ENCODE assay signal across 1 cellular context in the genomic region with DNA sequence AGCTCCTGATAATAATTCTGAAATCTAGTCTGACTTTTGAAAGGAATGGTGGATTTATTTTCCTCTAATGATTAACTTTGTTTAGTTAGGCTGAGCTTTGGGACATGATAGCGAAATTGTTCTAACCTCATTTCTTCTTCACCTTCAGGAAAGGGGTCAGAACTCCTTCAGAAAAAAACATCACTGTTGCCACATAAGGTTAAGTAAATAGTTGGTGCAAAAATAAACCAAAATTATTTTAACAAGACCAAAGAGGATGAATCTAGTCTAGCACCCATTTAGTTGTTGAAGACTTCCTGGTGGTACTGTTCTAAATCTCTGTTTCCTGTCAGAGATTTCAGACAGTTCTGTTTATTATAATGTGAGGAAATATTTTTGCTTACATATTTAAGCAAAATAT.
TF ChIP-seq lines count a peak whose summit lies in the region.

No MANE protein-coding gene starts in this region.

TF ChIP-seq in HepG2, 621 proteins besides CTCF, POLR2A, EP300 and RAD21 (continued from another document):
- TF ChIP-seq, protein P1, sequence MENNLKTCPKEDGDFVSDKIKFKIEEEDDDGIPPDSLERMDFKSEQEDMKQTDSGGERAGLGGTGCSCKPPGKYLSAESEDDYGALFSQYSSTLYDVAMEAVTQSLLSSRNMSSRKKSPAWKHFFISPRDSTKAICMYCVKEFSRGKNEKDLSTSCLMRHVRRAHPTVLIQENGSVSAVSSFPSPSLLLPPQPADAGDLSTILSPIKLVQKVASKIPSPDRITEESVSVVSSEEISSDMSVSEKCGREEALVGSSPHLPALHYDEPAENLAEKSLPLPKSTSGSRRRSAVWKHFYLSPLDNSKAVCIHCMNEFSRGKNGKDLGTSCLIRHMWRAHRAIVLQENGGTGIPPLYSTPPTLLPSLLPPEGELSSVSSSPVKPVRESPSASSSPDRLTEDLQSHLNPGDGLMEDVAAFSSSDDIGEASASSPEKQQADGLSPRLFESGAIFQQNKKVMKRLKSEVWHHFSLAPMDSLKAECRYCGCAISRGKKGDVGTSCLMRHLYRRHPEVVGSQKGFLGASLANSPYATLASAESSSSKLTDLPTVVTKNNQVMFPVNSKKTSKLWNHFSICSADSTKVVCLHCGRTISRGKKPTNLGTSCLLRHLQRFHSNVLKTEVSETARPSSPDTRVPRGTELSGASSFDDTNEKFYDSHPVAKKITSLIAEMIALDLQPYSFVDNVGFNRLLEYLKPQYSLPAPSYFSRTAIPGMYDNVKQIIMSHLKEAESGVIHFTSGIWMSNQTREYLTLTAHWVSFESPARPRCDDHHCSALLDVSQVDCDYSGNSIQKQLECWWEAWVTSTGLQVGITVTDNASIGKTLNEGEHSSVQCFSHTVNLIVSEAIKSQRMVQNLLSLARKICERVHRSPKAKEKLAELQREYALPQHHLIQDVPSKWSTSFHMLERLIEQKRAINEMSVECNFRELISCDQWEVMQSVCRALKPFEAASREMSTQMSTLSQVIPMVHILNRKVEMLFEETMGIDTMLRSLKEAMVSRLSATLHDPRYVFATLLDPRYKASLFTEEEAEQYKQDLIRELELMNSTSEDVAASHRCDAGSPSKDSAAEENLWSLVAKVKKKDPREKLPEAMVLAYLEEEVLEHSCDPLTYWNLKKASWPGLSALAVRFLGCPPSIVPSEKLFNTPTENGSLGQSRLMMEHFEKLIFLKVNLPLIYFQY (CRISPR knock-in tag; IDR thresholded peaks at IDR 0.05; ENCODE audit: borderline replicate concordance) = no peak
- TF ChIP-seq, protein P2, sequence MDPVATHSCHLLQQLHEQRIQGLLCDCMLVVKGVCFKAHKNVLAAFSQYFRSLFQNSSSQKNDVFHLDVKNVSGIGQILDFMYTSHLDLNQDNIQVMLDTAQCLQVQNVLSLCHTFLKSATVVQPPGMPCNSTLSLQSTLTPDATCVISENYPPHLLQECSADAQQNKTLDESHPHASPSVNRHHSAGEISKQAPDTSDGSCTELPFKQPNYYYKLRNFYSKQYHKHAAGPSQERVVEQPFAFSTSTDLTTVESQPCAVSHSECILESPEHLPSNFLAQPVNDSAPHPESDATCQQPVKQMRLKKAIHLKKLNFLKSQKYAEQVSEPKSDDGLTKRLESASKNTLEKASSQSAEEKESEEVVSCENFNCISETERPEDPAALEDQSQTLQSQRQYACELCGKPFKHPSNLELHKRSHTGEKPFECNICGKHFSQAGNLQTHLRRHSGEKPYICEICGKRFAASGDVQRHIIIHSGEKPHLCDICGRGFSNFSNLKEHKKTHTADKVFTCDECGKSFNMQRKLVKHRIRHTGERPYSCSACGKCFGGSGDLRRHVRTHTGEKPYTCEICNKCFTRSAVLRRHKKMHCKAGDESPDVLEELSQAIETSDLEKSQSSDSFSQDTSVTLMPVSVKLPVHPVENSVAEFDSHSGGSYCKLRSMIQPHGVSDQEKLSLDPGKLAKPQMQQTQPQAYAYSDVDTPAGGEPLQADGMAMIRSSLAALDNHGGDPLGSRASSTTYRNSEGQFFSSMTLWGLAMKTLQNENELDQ (CRISPR knock-in tag; IDR thresholded peaks at IDR 0.05; ENCODE audit: borderline replicate concordance) = no peak
- TF ChIP-seq HNF4A (CRISPR knock-in tag; IDR thresholded peaks at IDR 0.05) (peak; percentile 19; the same call in 1 of the 2 replicates), HHEX (CRISPR knock-in tag; IDR thresholded peaks at IDR 0.05) (no peak), SRSF1 (optimal IDR thresholded peaks at IDR 0.05; ENCODE audit: low read depth, low read length) (no peak), SUZ12 (IDR thresholded peaks at IDR 0.05; ENCODE audit: low read depth, low read length) (no peak), ZNF589 (CRISPR knock-in tag; conservative IDR thresholded peaks at IDR 0.05) (no peak), SOX5 (CRISPR knock-in tag; IDR thresholded peaks at IDR 0.05; ENCODE audit: borderline replicate concordance) (no peak; the same call in 1 of the 2 replicates), ZMYM2 (CRISPR knock-in tag; IDR thresholded peaks at IDR 0.05) (no peak), ZMYM4 (CRISPR knock-in tag; IDR thresholded peaks at IDR 0.05) (no peak), CREM (IDR thresholded peaks at IDR 0.05) (0 out of 2 replicates have a peak, but pooled peaks have one; percentile 23), CREM (CRISPR knock-in tag; IDR thresholded peaks at IDR 0.05) (no peak), RAD51 (IDR thresholded peaks at IDR 0.05; ENCODE audit: borderline replicate concordance) (no peak), RBM22 (optimal IDR thresholded peaks at IDR 0.05; ENCODE audit: low read length) (no peak), ZNF441 (CRISPR knock-in tag; IDR thresholded peaks at IDR 0.05; ENCODE audit: borderline replicate concordance) (no peak), ZNF891 (CRISPR knock-in tag; IDR thresholded peaks at IDR 0.05) (no peak), YEATS4 (CRISPR knock-in tag; IDR thresholded peaks at IDR 0.05; ENCODE audit: borderline replicate concordance) (no peak), ZNF496 (CRISPR knock-in tag; IDR thresholded peaks at IDR 0.05; ENCODE audit: insufficient replicate concordance) (no peak), HOXA9 (CRISPR knock-in tag; IDR thresholded peaks at IDR 0.05; ENCODE audit: borderline replicate concordance) (no peak), GPN1 (CRISPR knock-in tag; IDR thresholded peaks at IDR 0.05; ENCODE audit: borderline replicate concordance) (no peak), NR2F2 (IDR thresholded peaks at IDR 0.05; ENCODE audit: borderline replicate concordance, low read depth) (peak; percentile 61; the same call in 1 of the 2 replicates), KLF13 (CRISPR knock-in tag; IDR thresholded peaks at IDR 0.05) (no peak), NFYC (CRISPR knock-in tag; IDR thresholded peaks at IDR 0.05) (no peak)
- TF ChIP-seq, protein P3, sequence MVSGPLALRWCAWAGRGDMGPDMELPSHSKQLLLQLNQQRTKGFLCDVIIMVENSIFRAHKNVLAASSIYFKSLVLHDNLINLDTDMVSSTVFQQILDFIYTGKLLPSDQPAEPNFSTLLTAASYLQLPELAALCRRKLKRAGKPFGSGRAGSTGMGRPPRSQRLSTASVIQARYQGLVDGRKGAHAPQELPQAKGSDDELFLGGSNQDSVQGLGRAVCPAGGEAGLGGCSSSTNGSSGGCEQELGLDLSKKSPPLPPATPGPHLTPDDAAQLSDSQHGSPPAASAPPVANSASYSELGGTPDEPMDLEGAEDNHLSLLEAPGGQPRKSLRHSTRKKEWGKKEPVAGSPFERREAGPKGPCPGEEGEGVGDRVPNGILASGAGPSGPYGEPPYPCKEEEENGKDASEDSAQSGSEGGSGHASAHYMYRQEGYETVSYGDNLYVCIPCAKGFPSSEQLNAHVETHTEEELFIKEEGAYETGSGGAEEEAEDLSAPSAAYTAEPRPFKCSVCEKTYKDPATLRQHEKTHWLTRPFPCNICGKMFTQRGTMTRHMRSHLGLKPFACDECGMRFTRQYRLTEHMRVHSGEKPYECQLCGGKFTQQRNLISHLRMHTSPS (CRISPR knock-in tag; IDR thresholded peaks at IDR 0.05; ENCODE audit: low read depth) = no peak
- TF ChIP-seq, protein P4, sequence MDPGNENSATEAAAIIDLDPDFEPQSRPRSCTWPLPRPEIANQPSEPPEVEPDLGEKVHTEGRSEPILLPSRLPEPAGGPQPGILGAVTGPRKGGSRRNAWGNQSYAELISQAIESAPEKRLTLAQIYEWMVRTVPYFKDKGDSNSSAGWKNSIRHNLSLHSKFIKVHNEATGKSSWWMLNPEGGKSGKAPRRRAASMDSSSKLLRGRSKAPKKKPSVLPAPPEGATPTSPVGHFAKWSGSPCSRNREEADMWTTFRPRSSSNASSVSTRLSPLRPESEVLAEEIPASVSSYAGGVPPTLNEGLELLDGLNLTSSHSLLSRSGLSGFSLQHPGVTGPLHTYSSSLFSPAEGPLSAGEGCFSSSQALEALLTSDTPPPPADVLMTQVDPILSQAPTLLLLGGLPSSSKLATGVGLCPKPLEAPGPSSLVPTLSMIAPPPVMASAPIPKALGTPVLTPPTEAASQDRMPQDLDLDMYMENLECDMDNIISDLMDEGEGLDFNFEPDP (CRISPR knock-in tag; conservative IDR thresholded peaks at IDR 0.05) = no peak
- TF ChIP-seq, protein P5, sequence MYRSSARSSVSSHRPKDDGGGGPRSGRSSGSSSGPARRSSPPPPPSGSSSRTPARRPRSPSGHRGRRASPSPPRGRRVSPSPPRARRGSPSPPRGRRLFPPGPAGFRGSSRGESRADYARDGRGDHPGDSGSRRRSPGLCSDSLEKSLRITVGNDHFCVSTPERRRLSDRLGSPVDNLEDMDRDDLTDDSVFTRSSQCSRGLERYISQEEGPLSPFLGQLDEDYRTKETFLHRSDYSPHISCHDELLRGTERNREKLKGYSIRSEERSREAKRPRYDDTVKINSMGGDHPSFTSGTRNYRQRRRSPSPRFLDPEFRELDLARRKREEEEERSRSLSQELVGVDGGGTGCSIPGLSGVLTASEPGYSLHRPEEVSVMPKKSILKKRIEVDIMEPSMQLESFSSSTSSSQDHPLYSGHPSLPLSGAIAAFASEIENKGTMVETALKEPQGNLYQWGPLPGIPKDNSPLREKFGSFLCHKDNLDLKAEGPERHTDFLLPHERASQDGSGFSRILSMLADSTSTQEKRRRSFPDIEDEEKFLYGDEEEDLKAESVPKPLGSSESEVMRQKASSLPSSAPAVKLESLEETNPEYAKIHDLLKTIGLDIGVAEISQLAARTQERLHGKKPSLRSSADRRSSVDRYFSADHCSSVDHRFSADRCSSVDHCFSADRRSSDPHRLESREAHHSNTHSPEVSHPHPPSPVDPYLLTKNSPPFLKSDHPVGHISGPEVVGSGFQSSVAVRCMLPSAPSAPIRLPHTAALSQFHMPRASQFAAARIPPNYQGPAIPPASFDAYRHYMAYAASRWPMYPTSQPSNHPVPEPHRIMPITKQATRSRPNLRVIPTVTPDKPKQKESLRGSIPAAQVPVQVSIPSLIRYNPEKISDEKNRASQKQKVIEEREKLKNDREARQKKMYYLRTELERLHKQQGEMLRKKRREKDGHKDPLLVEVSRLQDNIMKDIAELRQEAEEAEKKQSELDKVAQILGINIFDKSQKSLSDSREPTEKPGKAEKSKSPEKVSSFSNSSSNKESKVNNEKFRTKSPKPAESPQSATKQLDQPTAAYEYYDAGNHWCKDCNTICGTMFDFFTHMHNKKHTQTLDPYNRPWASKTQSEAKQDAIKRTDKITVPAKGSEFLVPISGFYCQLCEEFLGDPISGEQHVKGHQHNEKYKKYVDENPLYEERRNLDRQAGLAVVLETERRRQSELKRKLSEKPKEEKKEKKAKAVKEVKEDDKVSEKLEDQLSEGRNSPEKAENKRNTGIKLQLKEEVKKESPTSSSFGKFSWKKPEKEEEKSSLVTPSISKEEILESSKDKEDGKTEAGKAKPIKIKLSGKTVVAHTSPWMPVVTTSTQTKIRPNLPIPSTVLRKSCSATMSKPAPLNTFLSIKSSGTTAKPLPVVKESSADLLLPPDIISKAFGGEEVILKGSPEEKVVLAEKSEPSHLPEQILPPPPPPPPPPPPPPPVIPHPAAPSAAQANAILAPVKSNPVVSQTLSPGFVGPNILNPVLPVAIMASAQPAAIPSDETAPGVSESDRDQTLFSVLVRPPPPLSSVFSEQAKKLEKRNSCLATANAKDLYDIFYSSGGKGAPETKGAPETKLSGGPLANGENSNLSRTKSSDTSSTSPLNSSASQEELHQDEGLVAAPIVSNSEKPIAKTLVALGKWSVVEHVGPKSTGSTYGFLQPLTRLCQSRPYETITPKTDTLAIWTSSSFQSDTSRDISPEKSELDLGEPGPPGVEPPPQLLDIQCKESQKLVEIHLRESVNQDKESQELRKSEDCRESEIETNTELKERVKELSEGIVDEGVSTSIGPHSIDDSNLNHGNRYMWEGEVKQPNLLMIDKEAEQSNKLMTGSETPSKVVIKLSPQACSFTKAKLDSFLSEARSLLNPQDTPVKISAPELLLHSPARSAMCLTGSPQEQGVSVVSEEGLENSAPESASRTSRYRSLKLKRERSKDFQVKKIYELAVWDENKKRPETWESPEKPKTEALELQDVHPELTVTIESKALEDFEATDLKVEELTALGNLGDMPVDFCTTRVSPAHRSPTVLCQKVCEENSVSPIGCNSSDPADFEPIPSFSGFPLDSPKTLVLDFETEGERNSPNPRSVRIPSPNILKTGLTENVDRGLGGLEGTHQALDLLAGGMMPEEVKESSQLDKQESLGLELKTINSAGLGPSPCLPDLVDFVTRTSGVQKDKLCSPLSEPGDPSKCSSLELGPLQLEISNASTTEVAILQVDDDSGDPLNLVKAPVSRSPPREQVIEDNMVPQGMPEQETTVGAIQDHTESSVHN (CRISPR knock-in tag; IDR thresholded peaks at IDR 0.05) = no peak
